10 cellular contexts compared by ENCODE assay signal in genomic region chr7:134724606-134725005, GRCh38. TPM values are rescaled to one million over a fixed set of nuclear protein-coding genes. Genes with fewer than 3 reads are reported as not detected.
DNase-seq lines count a peak whose midpoint lies in the region; ATAC-seq and TF ChIP-seq lines count a peak whose summit lies in the region.
"Had no signal": no experiment of that assay in that cellular context is flagged by ENCODE, and none has a peak within 500 bp of the region (broad histone marks: within the 10 kb centered on the region; RNA-seq: fewer than 3 reads in every experiment).

No MANE protein-coding gene starts in this region.

- H3K36me3 ChIP-seq in HEK293 (ENCODE audit: control insufficient read depth in 2 of 2, insufficient read depth in 1 of 2, low read length in 2 of 2), result no peaks in the 10 kb centered on the region

- H3K4me3 Mint-ChIP-seq in activated CD8-positive, alpha-beta T cell treated with anti-CD3 and anti-CD28 coated beads for 36 hours, result no peak overlapping the region
- H3K4me3 Mint-ChIP-seq: nephron had no signal

- TF ChIP-seq CTCF in HEK293 (tag by site-specific recombination; IDR thresholded peaks at IDR 0.05), result peak; percentile 53
- TF ChIP-seq CTCF in activated CD8-positive, alpha-beta T cell treated with anti-CD3 and anti-CD28 coated beads for 36 hours (IDR thresholded peaks at IDR 0.05), result no peak

- H3K9me3 Mint-ChIP-seq in activated CD8-positive, alpha-beta T cell treated with anti-CD3 and anti-CD28 coated beads for 36 hours, result peaks cover 4% of the 10 kb centered on the region
- H3K9me3 Mint-ChIP-seq: nephron had no signal

- H3K4me1 Mint-ChIP-seq in activated CD8-positive, alpha-beta T cell treated with anti-CD3 and anti-CD28 coated beads for 36 hours (ENCODE audit: low read depth), result no peaks in the 10 kb centered on the region

- H3K9me3 ChIP-seq in HEK293 (ENCODE audit: control insufficient read depth, insufficient read depth, low read depth, low read length), result no peaks in the 10 kb centered on the region
- H3K9me3 ChIP-seq: SJSA1 had no signal

- CTCF ChIA-PET in HEK293 (lab: Yijun Ruan, JAX), result interaction anchor here (0.6 to 2.2 kb wide), 42 partner anchors 9 to 556 kb away, joined by 3 to 21 read pairs (median 4); partner anchors contain the start of gene CYREN
- CTCF ChIA-PET in activated CD8-positive, alpha-beta T cell treated with anti-CD3 and anti-CD28 coated beads for 36 hours (lab: Charles Lee), result interaction anchor here (0.8 to 6.8 kb wide), 13 partner anchors 9 to 219 kb away, joined by 3 to 51 read pairs (median 3); no protein-coding TSS in a partner anchor

- no peak overlapping the region for H3K27ac ChIP-seq in HEK293 (ENCODE audit: extremely low read depth, low read depth, low read length)

- intact Hi-C loops in activated CD8-positive, alpha-beta T cell treated with anti-CD3 and anti-CD28 coated beads for 36 hours (cut with micrococcal nuclease), result no loop called here

- H3K27ac Mint-ChIP-seq in activated CD8-positive, alpha-beta T cell treated with anti-CD3 and anti-CD28 coated beads for 36 hours, result no peak overlapping the region

- H3K4me1 ChIP-seq in HEK293 (ENCODE audit: control insufficient read depth, insufficient read depth, low read length), result no peaks in the 10 kb centered on the region

- POLR2A ChIA-PET in HEK293 (lab: Yijun Ruan, JAX), result no interaction called here
- POLR2A ChIA-PET in activated CD8-positive, alpha-beta T cell treated with anti-CD3 and anti-CD28 coated beads for 36 hours (lab: Charles Lee), result no interaction called here

- H3K27me3 Mint-ChIP-seq in activated CD8-positive, alpha-beta T cell treated with anti-CD3 and anti-CD28 coated beads for 36 hours, result no peaks in the 10 kb centered on the region

- H3K36me3 Mint-ChIP-seq in activated CD8-positive, alpha-beta T cell treated with anti-CD3 and anti-CD28 coated beads for 36 hours (ENCODE audit: low read depth), result no peaks in the 10 kb centered on the region

- H3K4me3 ChIP-seq in HEK293 (ENCODE audit: low read depth, low read length), result no peak overlapping the region
- H3K4me3 ChIP-seq: SJSA1 had no signal

- no peak for ATAC-seq in activated CD8-positive, alpha-beta T cell treated with anti-CD3 and anti-CD28 coated beads for 36 hours
- ATAC-seq in left lobe of liver (peak; percentile 47), HG02973 (IDR thresholded peaks at IDR 0.05; ENCODE audit: unreplicated experiment) (no peak), GM21423 (IDR thresholded peaks at IDR 0.05; ENCODE audit: unreplicated experiment) (no peak)

- DNase-seq in D341Med (ENCODE audit: low spot score), result peak; percentile 41
- peak; percentile 8 for DNase-seq in activated CD8-positive, alpha-beta T cell treated with anti-CD3 and anti-CD28 coated beads for 36 hours
- no peak for DNase-seq in left lobe of liver (ENCODE audit: low spot score)
- DNase-seq in NCI-H1092 treated with DMSO at 0.1 percent for 48 hours (lab: John Stamatoyannopoulos, UW), result no peak
- DNase-seq in globus pallidus (ENCODE audit: low spot score), result no peak

TF ChIP-seq in HEK293, 187 proteins besides CTCF, POLR2A, EP300 and RAD21:
- TF ChIP-seq BCL11A (tag by site-specific recombination; IDR thresholded peaks at IDR 0.05; ENCODE audit: low read depth) (no peak), ZNF513 (tag by site-specific recombination; IDR thresholded peaks at IDR 0.05) (0 out of 2 replicates have a peak, but pooled peaks have one; percentile 27), ZNF654 (tag by site-specific recombination; IDR thresholded peaks at IDR 0.05; ENCODE audit: low read depth) (peak; percentile 26; the same call in 1 of the 2 replicates)

RNA-seq across cellular contexts. Expression of gene CALD1, which starts 54.8 kb away (rescaled TPM):
- total RNA-seq in activated CD8-positive, alpha-beta T cell treated with anti-CD3 and anti-CD28 coated beads for 36 hours, result 1 to 10 TPM; 2.1 to 2.2 TPM
- total RNA-seq in left lobe of liver, result 145 TPM

Comparison
In these comparisons a context has a peak if more than half of its experiments do, and no peak if none do; other contexts are left out.
1. DNase-seq: peak in D341Med (single experiment) and activated CD8-positive, alpha-beta T cell treated with anti-CD3 and anti-CD28 coated beads for 36 hours (single experiment); none in left lobe of liver (single experiment), NCI-H1092 treated with DMSO at 0.1 percent for 48 hours (single experiment) and globus pallidus (single experiment).
2. RNA of gene CALD1, which starts 54.8 kb away (total RNA-seq): 145 TPM in left lobe of liver (single experiment); 2.1 to 2.2 TPM in activated CD8-positive, alpha-beta T cell treated with anti-CD3 and anti-CD28 coated beads for 36 hours; every median in the first group is over 10 times any median in the second.